In genomic region chr12:96136129-96136528, GRCh38 we compare ENCODE assay signal across 12 cellular contexts. TPM values are rescaled to one million over a fixed set of nuclear protein-coding genes. Genes with fewer than 3 reads are reported as not detected.
DNase-seq lines count a peak whose midpoint lies in the region; ATAC-seq and TF ChIP-seq lines count a peak whose summit lies in the region.
"Had no signal": no experiment of that assay in that cellular context is flagged by ENCODE, and none has a peak within 500 bp of the region (broad histone marks: within the 10 kb centered on the region; RNA-seq: fewer than 3 reads in every experiment).

No MANE protein-coding gene starts in this region.

- H3K14ac ChIP-seq in neuronal stem cell (ENCODE audit: low read length), result no peak overlapping the region

- no peak overlapping the region for H3K27ac ChIP-seq in neuronal stem cell (replicated peaks; ENCODE audit: low read length)
- H3K27ac ChIP-seq in ovary, result no peak overlapping the region
- H3K27ac ChIP-seq: coronary artery, pancreas had no signal

- no CpG with 5 or more reads among the region's 3 CpGs for WGBS in neuronal stem cell (ENCODE audit: extremely low coverage in 2 of 2, insufficient read length in 2 of 2, insufficient replicate concordance in 1 of 2), 2 donors
- WGBS in ovary, 3 donors, result 45 to 58% (median 54%) methylated on average over 3 of the region's 3 CpGs

- H3K4me1 Mint-ChIP-seq in dendritic cell treated with granulocyte-macrophage colony-stimulating factor and Interleukin-4, amounts not matched to agents 40 ng/mL and 50 ng/mL, for 4 days (ENCODE audit: low read depth), result peaks cover 14% of the 10 kb centered on the region

- peak overlapping the region; percentile 3 for H2AFZ ChIP-seq in neuronal stem cell (ENCODE audit: low read length)

- H3K27ac Mint-ChIP-seq in dendritic cell treated with granulocyte-macrophage colony-stimulating factor and Interleukin-4, amounts not matched to agents 40 ng/mL and 50 ng/mL, for 4 days, result peak overlapping the region; percentile 27
- H3K27ac Mint-ChIP-seq: T-cell had no signal

- no peak overlapping the region for H3K4ac ChIP-seq in neuronal stem cell (ENCODE audit: low read length)

- H3K36me3 ChIP-seq in BJ (ENCODE audit: control insufficient read depth, insufficient read depth, low read length), result no peaks in the 10 kb centered on the region
- H3K36me3 ChIP-seq in neuronal stem cell (replicated peaks in 1 of 2; ENCODE audit: control insufficient read depth in 2 of 2, insufficient read depth in 2 of 2, low read length in 2 of 2), result no peaks in the 10 kb centered on the region
- no peaks in the 10 kb centered on the region for H3K36me3 ChIP-seq in ovary
- H3K36me3 ChIP-seq: pancreas had no signal

- no peaks in the 10 kb centered on the region for H3K9me3 Mint-ChIP-seq in dendritic cell treated with granulocyte-macrophage colony-stimulating factor and Interleukin-4, amounts not matched to agents 40 ng/mL and 50 ng/mL, for 4 days
- H3K9me3 Mint-ChIP-seq: T-cell had no signal

- H3K36me3 Mint-ChIP-seq in dendritic cell treated with granulocyte-macrophage colony-stimulating factor and Interleukin-4, amounts not matched to agents 40 ng/mL and 50 ng/mL, for 4 days (ENCODE audit: low read depth), result no peaks in the 10 kb centered on the region
- H3K36me3 Mint-ChIP-seq: T-cell had no signal

- no peak overlapping the region for H2BK15ac ChIP-seq in neuronal stem cell (ENCODE audit: low read length)

- H3K4me3 ChIP-seq in BJ (ENCODE audit: low read depth, low read length) (no peak overlapping the region), neuronal stem cell (ENCODE audit: low read length in 2 of 2) (no peak overlapping the region), ovary (no peak overlapping the region)
- H3K4me3 ChIP-seq: coronary artery, pancreas had no signal

- H3K23ac ChIP-seq in neuronal stem cell (ENCODE audit: low read depth, low read length, poor library complexity), result no peak overlapping the region

- TF ChIP-seq CTCF in BJ (IDR thresholded peaks at IDR 0.05; ENCODE audit: insufficient read depth, low read depth, low read length), result no peak
- TF ChIP-seq CTCF in ovary (IDR thresholded peaks at IDR 0.05), result no peak

- no peak overlapping the region for H3K4me2 ChIP-seq in neuronal stem cell (ENCODE audit: insufficient read depth, low read length, poor library complexity, severe bottlenecking)

- no peak overlapping the region for H3K9ac ChIP-seq in neuronal stem cell (ENCODE audit: low read depth, low read length, poor library complexity)

- H4K8ac ChIP-seq in neuronal stem cell (ENCODE audit: low read depth, low read length), result no peak overlapping the region

- peak overlapping the region; percentile 29 for H3K18ac ChIP-seq in neuronal stem cell (ENCODE audit: low read length)

- H3K9me3 ChIP-seq in neuronal stem cell (replicated peaks in 1 of 2; ENCODE audit: control insufficient read depth in 2 of 2, insufficient read depth in 1 of 2, low read depth in 1 of 2, low read length in 2 of 2) (peaks cover 2 to 3% of the 10 kb centered on the region in 2 donors), ovary (no peaks in the 10 kb centered on the region)
- H3K9me3 ChIP-seq: pancreas had no signal

- H2AK5ac ChIP-seq in neuronal stem cell (ENCODE audit: low read depth, low read length), result no peak overlapping the region

- TF ChIP-seq POLR2A in ovary (IDR thresholded peaks at IDR 0.05), result no peak

- H2BK120ac ChIP-seq in neuronal stem cell (ENCODE audit: low read depth, low read length), result no peak overlapping the region

- peaks cover 20% of the 10 kb centered on the region for H3K27me3 Mint-ChIP-seq in dendritic cell treated with granulocyte-macrophage colony-stimulating factor and Interleukin-4, amounts not matched to agents 40 ng/mL and 50 ng/mL, for 4 days

- intact Hi-C loops in dendritic cell treated with granulocyte-macrophage colony-stimulating factor and Interleukin-4, amounts not matched to agents 40 ng/mL and 50 ng/mL, for 4 days (cut with micrococcal nuclease), result no loop called here
- intact Hi-C loops in ovary (cut with DNase I), result no loop called here

- no peak overlapping the region for H4K91ac ChIP-seq in neuronal stem cell (ENCODE audit: low read depth, low read length, poor library complexity)

- H3K27me3 ChIP-seq in BJ (ENCODE audit: control insufficient read depth, insufficient read depth, low read length) (peaks cover 2% of the 10 kb centered on the region; the same call in 1 of the 2 replicates), neuronal stem cell (ENCODE audit: control insufficient read depth in 3 of 3, insufficient read depth in 3 of 3, low read depth in 1 of 3, low read length in 3 of 3) (no peaks in the 10 kb centered on the region), ovary (no peaks in the 10 kb centered on the region)
- H3K27me3 ChIP-seq: pancreas had no signal

- POLR2A ChIA-PET in BJ (lab: Charles Lee), result interaction anchor here (0.7 kb wide), 1 partner anchor 297 kb away, joined by 4 read pairs; no protein-coding TSS in a partner anchor

- H2BK5ac ChIP-seq in neuronal stem cell (ENCODE audit: low read length), result no peak overlapping the region

- DNase-seq in BJ (ENCODE audit: low read depth) (peak; percentile 7), M059J (ENCODE audit: low read depth) (peak; percentile 83), neuronal stem cell (ENCODE audit: low spot score) (no peak), ovary (no peak), HuH-7.5 (ENCODE audit: low spot score) (no peak)
- no peak for DNase-seq in stimulated activated CD4-positive, alpha-beta T cell treated with anti-CD3 and anti-CD28 coated beads, Interleukin-2, amount 100 ng/mL, for 48 hours
- DNase-seq: DMS153, pancreas, T-cell had no signal

- H3K79me1 ChIP-seq in neuronal stem cell (ENCODE audit: low read depth, low read length), result no peaks in the 10 kb centered on the region

- no peak overlapping the region for H2BK12ac ChIP-seq in neuronal stem cell (ENCODE audit: low read length)

- no peak for TF ChIP-seq EP300 in ovary (IDR thresholded peaks at IDR 0.05)

- no peak overlapping the region for H3K4me3 Mint-ChIP-seq in dendritic cell treated with granulocyte-macrophage colony-stimulating factor and Interleukin-4, amounts not matched to agents 40 ng/mL and 50 ng/mL, for 4 days
- H3K4me3 Mint-ChIP-seq: T-cell had no signal

- H3K4me1 ChIP-seq in neuronal stem cell (ENCODE audit: control insufficient read depth in 2 of 2, insufficient read depth in 1 of 2, low read depth in 1 of 2, low read length in 2 of 2) (no peaks in the 10 kb centered on the region), ovary (ENCODE audit: insufficient read depth) (no peaks in the 10 kb centered on the region)

- no peak for ATAC-seq in esophagus mucosa
- ATAC-seq: pancreas, T-cell had no signal

- CTCF ChIA-PET in BJ (lab: Yijun Ruan, JAX), result interaction anchor here (1.5 to 1.6 kb wide), 2 partner anchors 11 to 79 kb away, joined by 3 read pairs; no protein-coding TSS in a partner anchor

RNA-seq across cellular contexts. Expression of gene ELK3, which starts 58.0 kb away (rescaled TPM):
- polyA plus RNA-seq in BJ (2011; rRNA removed) (15.5 and 20.9 TPM in 2 replicates), ovary (10 to 100 TPM; 15.6 to 25.8 TPM)
- polyA minus RNA-seq in BJ (2011; rRNA and poly(A)+ RNA removed), result 13.0 and 23.2 TPM in 2 replicates
- 20.9 and 34.9 TPM in 2 replicates for total RNA-seq in M059J (2014; rRNA removed; shearing (Covaris generic))
- 6.3 TPM for polyA plus RNA-seq in neuronal stem cell (2013, experiment 1 of 2)
- 6.6 TPM for polyA plus RNA-seq in neuronal stem cell (2013, experiment 2 of 2)
- total RNA-seq in ovary (10 to 100 TPM; 11.5 to 25.9 (median 15.2) TPM), esophagus mucosa (45.4 TPM)

Comparison
In these comparisons a context has a peak if more than half of its experiments do, and no peak if none do; other contexts are left out.
1. DNase-seq: peak in BJ (single experiment) and M059J (single experiment); none in neuronal stem cell (single experiment), ovary (0 of 5), HuH-7.5 (single experiment) and stimulated activated CD4-positive, alpha-beta T cell treated with anti-CD3 and anti-CD28 coated beads, Interleukin-2, amount 100 ng/mL, for 48 hours (0 of 2).